1 cellular context compared by ENCODE assay signal in genomic region chr10:46028584-46029570, GRCh38.
A peak's percentile ranks its signal among the peaks of the same experiment; 100 is the strongest.
TF ChIP-seq lines count a peak whose summit lies in the region.

No MANE protein-coding gene starts in this region.

TF ChIP-seq in HepG2, 621 proteins besides CTCF, POLR2A, EP300 and RAD21 (continues in another document):
- TF ChIP-seq NFIC (IDR thresholded peaks at IDR 0.05; ENCODE audit: low read length) (peak; percentile 11; the same call in 1 of the 2 replicates), FOXK1 (CRISPR knock-in tag; IDR thresholded peaks at IDR 0.05; ENCODE audit: borderline replicate concordance, low read depth) (0 out of 2 replicates have a peak, but pooled peaks have one; percentile 31), ARID3A (IDR thresholded peaks at IDR 0.05; ENCODE audit: low read depth, low read length) (peak; percentile 93), MED1 (CRISPR knock-in tag; IDR thresholded peaks at IDR 0.05) (peak; percentile 78), ZSCAN5A (CRISPR knock-in tag; IDR thresholded peaks at IDR 0.05; ENCODE audit: borderline replicate concordance) (0 out of 2 replicates have a peak, but pooled peaks have one; percentile 33), ZSCAN9 (CRISPR knock-in tag; IDR thresholded peaks at IDR 0.05; ENCODE audit: borderline replicate concordance) (peak; percentile 65; the same call in 1 of the 2 replicates), ELF3 (CRISPR knock-in tag; IDR thresholded peaks at IDR 0.05) (peak; percentile 38; the same call in 1 of the 2 replicates), HNF4A (CRISPR knock-in tag; IDR thresholded peaks at IDR 0.05) (peak; percentile 96), SIX1 (CRISPR knock-in tag; IDR thresholded peaks at IDR 0.05; ENCODE audit: borderline replicate concordance) (peak; percentile 86), IRF2 (CRISPR knock-in tag; IDR thresholded peaks at IDR 0.05) (peak; percentile 52; the same call in 1 of the 2 replicates), HNRNPLL (IDR thresholded peaks at IDR 0.05; ENCODE audit: low read depth, low read length, poor library complexity, severe bottlenecking) (no peak), ATF7 (IDR thresholded peaks at IDR 0.05) (no peak), ATF7 (CRISPR knock-in tag; IDR thresholded peaks at IDR 0.05) (no peak), HOXA5 (CRISPR knock-in tag; IDR thresholded peaks at IDR 0.05) (no peak; the same call in 1 of the 2 replicates), GATAD1 (CRISPR knock-in tag; IDR thresholded peaks at IDR 0.05) (peak; percentile 69; the same call in 1 of the 2 replicates), HMG20A (CRISPR knock-in tag; IDR thresholded peaks at IDR 0.05; ENCODE audit: borderline replicate concordance) (peak; percentile 43; the same call in 1 of the 2 replicates), ZGPAT (CRISPR knock-in tag; IDR thresholded peaks at IDR 0.05) (peak; percentile 55; the same call in 1 of the 2 replicates), HDAC1 (CRISPR knock-in tag; IDR thresholded peaks at IDR 0.05) (0 out of 2 replicates have a peak, but pooled peaks have one; percentile 2), GATAD2A (CRISPR knock-in tag; IDR thresholded peaks at IDR 0.05) (peak; percentile 71), GFI1 (CRISPR knock-in tag; IDR thresholded peaks at IDR 0.05; ENCODE audit: borderline replicate concordance) (peak; percentile 42), DRAP1 (CRISPR knock-in tag; IDR thresholded peaks at IDR 0.05) (peak; percentile 70), ZNF124 (CRISPR knock-in tag; IDR thresholded peaks at IDR 0.05) (0 out of 2 replicates have a peak, but pooled peaks have one; percentile 50), ZBTB43 (CRISPR knock-in tag; conservative IDR thresholded peaks at IDR 0.05) (0 out of 2 replicates have a peak, but pooled peaks have one; percentile 13), MAFF (IDR thresholded peaks at IDR 0.05; ENCODE audit: low read depth, low read length) (peak; percentile 64), SAP130 (CRISPR knock-in tag; IDR thresholded peaks at IDR 0.05; ENCODE audit: low read depth) (peak; percentile 90), SSRP1 (CRISPR knock-in tag; IDR thresholded peaks at IDR 0.05) (peak; percentile 51; the same call in 1 of the 2 replicates), SNAPC2 (CRISPR knock-in tag; IDR thresholded peaks at IDR 0.05) (peak; percentile 32; the same call in 1 of the 2 replicates), PATZ1 (CRISPR knock-in tag; IDR thresholded peaks at IDR 0.05) (peak; percentile 35), TEAD2 (CRISPR knock-in tag; IDR thresholded peaks at IDR 0.05) (no peak), MAFK (conservative IDR thresholded peaks at IDR 0.05 in 1 of 2, IDR thresholded peaks at IDR 0.05 in 1 of 2; ENCODE audit: low read length in 2 of 2) (peak; percentile 75 to 79; a peak in 3 of 4 replicates), BATF2 (CRISPR knock-in tag; IDR thresholded peaks at IDR 0.05) (no peak), NCOR1 (IDR thresholded peaks at IDR 0.05; ENCODE audit: borderline replicate concordance, low read length) (peak; percentile 89; the same call in 1 of the 2 replicates), NR2F6 (IDR thresholded peaks at IDR 0.05) (no peak), NR2F6 (CRISPR knock-in tag; IDR thresholded peaks at IDR 0.05) (peak; percentile 63), ZNF350 (CRISPR knock-in tag; IDR thresholded peaks at IDR 0.05; ENCODE audit: borderline replicate concordance, low read depth) (no peak), MXD4 (CRISPR knock-in tag; IDR thresholded peaks at IDR 0.05) (peak; percentile 40; the same call in 1 of the 2 replicates), HBP1 (CRISPR knock-in tag; IDR thresholded peaks at IDR 0.05; ENCODE audit: low read depth) (peak; percentile 54; the same call in 1 of the 2 replicates), RCOR2 (CRISPR knock-in tag; IDR thresholded peaks at IDR 0.05) (peak; percentile 55; the same call in 1 of the 2 replicates), KLF9 (CRISPR knock-in tag; IDR thresholded peaks at IDR 0.05; ENCODE audit: low read depth) (0 out of 2 replicates have a peak, but pooled peaks have one; percentile 31), KAT7 (CRISPR knock-in tag; IDR thresholded peaks at IDR 0.05; ENCODE audit: borderline replicate concordance) (peak; percentile 53; the same call in 1 of the 2 replicates), RARA (CRISPR knock-in tag; IDR thresholded peaks at IDR 0.05) (peak; percentile 38; the same call in 1 of the 2 replicates), ZNF225 (CRISPR knock-in tag; IDR thresholded peaks at IDR 0.05) (no peak), ASH2L (IDR thresholded peaks at IDR 0.05; ENCODE audit: insufficient read length, low read depth, low read length) (peak; percentile 36), KMT2B (CRISPR knock-in tag; IDR thresholded peaks at IDR 0.05) (0 out of 2 replicates have a peak, but pooled peaks have one; percentile 45), ZNF335 (CRISPR knock-in tag; IDR thresholded peaks at IDR 0.05) (peak; percentile 24; the same call in 1 of the 2 replicates), ZNF800 (CRISPR knock-in tag; IDR thresholded peaks at IDR 0.05) (0 out of 2 replicates have a peak, but pooled peaks have one; percentile 30), YEATS4 (CRISPR knock-in tag; IDR thresholded peaks at IDR 0.05; ENCODE audit: borderline replicate concordance) (peak; percentile 52; the same call in 1 of the 2 replicates), POLR2G (IDR thresholded peaks at IDR 0.05; ENCODE audit: low read depth, low read length) (peak; percentile 64), SOX13 (IDR thresholded peaks at IDR 0.05) (no peak), SOX13 (CRISPR knock-in tag; conservative IDR thresholded peaks at IDR 0.05 in 1 of 2, IDR thresholded peaks at IDR 0.05 in 1 of 2) (peak in 1 of 2 experiments; percentile 66; a peak in 2 of 4 replicates), STAG1 (CRISPR knock-in tag; IDR thresholded peaks at IDR 0.05) (peak; percentile 74), SOX5 (CRISPR knock-in tag; IDR thresholded peaks at IDR 0.05; ENCODE audit: borderline replicate concordance) (peak; percentile 64; the same call in 1 of the 2 replicates), CHD4 (IDR thresholded peaks at IDR 0.05; ENCODE audit: borderline replicate concordance, low read length) (0 out of 2 replicates have a peak, but pooled peaks have one; percentile 47), ZNF619 (CRISPR knock-in tag; IDR thresholded peaks at IDR 0.05) (no peak), ERF (CRISPR knock-in tag; IDR thresholded peaks at IDR 0.05) (peak; percentile 57; the same call in 1 of the 2 replicates), RBM22 (optimal IDR thresholded peaks at IDR 0.05; ENCODE audit: low read length) (peak; percentile 92), SP5 (CRISPR knock-in tag; IDR thresholded peaks at IDR 0.05; ENCODE audit: borderline replicate concordance, low read depth) (0 out of 2 replicates have a peak, but pooled peaks have one; percentile 19), ISL2 (CRISPR knock-in tag; IDR thresholded peaks at IDR 0.05) (peak; percentile 53; the same call in 1 of the 2 replicates), ZNF264 (CRISPR knock-in tag; IDR thresholded peaks at IDR 0.05) (no peak), SIN3B (IDR thresholded peaks at IDR 0.05; ENCODE audit: low read length) (0 out of 2 replicates have a peak, but pooled peaks have one; percentile 30)
